14 cellular contexts compared by ENCODE assay signal in the genomic region with DNA sequence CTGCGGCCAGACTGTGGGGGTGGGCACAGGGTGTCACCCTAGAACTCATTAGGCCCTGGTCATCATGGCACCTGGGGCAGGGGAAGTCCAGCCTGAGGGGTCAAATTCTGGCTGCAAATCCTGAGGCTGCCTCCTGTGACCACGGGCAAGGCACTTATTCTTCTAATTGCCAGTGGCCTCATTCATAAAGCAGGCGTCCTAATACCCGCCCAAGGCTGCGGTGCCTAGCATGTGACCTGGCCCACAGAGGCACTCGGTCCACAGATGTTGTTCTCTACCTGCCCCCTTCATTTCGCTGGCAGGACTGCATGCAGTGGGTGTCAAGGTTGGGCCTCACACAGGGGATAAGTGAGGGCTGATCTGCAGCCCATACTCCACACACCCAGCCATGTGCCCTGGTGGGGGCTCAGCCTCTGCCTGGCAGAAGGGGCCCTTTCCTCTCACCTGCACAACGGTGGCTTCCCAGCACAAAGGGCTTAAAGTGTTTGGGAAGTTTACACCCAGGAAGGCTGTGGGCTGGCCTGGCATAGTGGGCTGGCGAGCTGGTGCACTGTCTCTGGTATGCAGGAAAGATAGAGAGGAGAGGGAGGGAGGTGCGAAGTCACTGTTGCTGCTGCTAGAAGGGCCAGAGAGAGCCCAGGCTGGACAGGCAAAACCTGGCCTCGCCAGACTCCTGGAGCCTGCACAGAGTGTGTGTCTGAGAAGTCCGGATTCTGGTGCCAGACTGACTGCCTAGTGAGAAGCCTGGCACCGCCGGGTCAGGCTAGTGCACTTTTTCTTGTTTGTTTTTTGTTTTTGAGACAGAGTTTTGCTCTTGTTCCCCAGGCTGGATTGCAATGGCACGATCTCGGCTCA. TPM values are rescaled to one million over a fixed set of nuclear protein-coding genes. Genes with fewer than 3 reads are reported as not detected.
DNase-seq lines count a peak whose midpoint lies in the region; ATAC-seq and TF ChIP-seq lines count a peak whose summit lies in the region.
"Had no signal": no experiment of that assay in that cellular context is flagged by ENCODE, and none has a peak within 500 bp of the region (broad histone marks: within the 10 kb centered on the region; RNA-seq: fewer than 3 reads in every experiment).

No MANE protein-coding gene starts in this region.

- TF ChIP-seq POLR2A in Peyer's patch (IDR thresholded peaks at IDR 0.05) (peak in 1 of 2 donors; percentile 25), stomach (IDR thresholded peaks at IDR 0.05) (no peak), erythroblast (IDR thresholded peaks at IDR 0.05; ENCODE audit: low read length) (no peak)

- no peak for TF ChIP-seq EP300 in stomach (IDR thresholded peaks at IDR 0.05)

- H3K27me3 ChIP-seq in Peyer's patch (no peaks in the 10 kb centered on the region), heart right ventricle (no peaks in the 10 kb centered on the region), stomach (no peaks in the 10 kb centered on the region)

- H3K4me1 ChIP-seq in Peyer's patch (peaks cover 0 to 60% (median 12%) of the 10 kb centered on the region in 4 donors), heart right ventricle (peaks cover 16 to 68% (median 50%) of the 10 kb centered on the region in 9 donors), stomach (peaks cover 40 to 67% (median 62%) of the 10 kb centered on the region in 4 donors)

- peak in 1 of 6 experiments; percentile 3 for TF ChIP-seq CTCF in Peyer's patch (IDR thresholded peaks at IDR 0.05)
- TF ChIP-seq CTCF in heart right ventricle (IDR thresholded peaks at IDR 0.05) = no peak
- no peak for TF ChIP-seq CTCF in stomach (IDR thresholded peaks at IDR 0.05)

- H3K4me3 ChIP-seq in Peyer's patch (peak overlapping the region in 1 of 4 donors; percentile 25), heart right ventricle (no peak overlapping the region), stomach (peak overlapping the region in 1 of 4 donors; percentile 0)
- H3K4me3 ChIP-seq: GM23338 had no signal

- peak in 1 of 3 donors; percentile 58 for DNase-seq in Peyer's patch
- DNase-seq in heart right ventricle = no peak
- DNase-seq in medulla oblongata (ENCODE audit: extremely low spot score) = peak; percentile 70
- peak; percentile 44 for DNase-seq in stomach
- DNase-seq in activated effector memory CD4-positive, alpha-beta T cell treated with Interleukin-2 at 50 U/mL for 16 hours = no peak
- DNase-seq in NCI-H1105 treated with DMSO at 0.1 percent for 48 hours (lab: John Stamatoyannopoulos, UW) = no peak
- no peak for DNase-seq in erythroblast (lab: John Stamatoyannopoulos, UW)
- DNase-seq: aorta, NCI-H524 treated with DMSO at 0.1 percent for 48 hours, SHP77 treated with DMSO at 0.1 percent for 48 hours had no signal

- H3K27ac ChIP-seq in Peyer's patch (peak overlapping the region in 3 of 4 donors; percentile 94 to 99 (median 95)), heart right ventricle (peak overlapping the region in 7 of 10 donors; percentile 5 to 64 (median 39)), stomach (peak overlapping the region in 4 of 5 donors; percentile 10 to 97 (median 64))
- H3K27ac ChIP-seq: KMS-11, VCaP had no signal

- peak in 3 of 8 donors; percentile 7 to 22 (median 8) for ATAC-seq in heart right ventricle
- ATAC-seq in GM21447 (IDR thresholded peaks at IDR 0.05; ENCODE audit: unreplicated experiment) = no peak

- 61 to 74% methylated on average over 16 of the region's 16 CpGs for whole genome bisulfite sequencing in heart right ventricle, 2 donors
- 37 to 68% (median 42%) methylated on average over 12 to 16 of the region's 16 CpGs for WGBS in stomach, 5 donors

- H3K36me3 ChIP-seq in Peyer's patch (peaks cover 0 to 23% (median 0%) of the 10 kb centered on the region in 3 donors), heart right ventricle (peaks cover 0 to 36% (median 8%) of the 10 kb centered on the region in 9 donors), stomach (peaks cover 20 to 42% (median 39%) of the 10 kb centered on the region in 4 donors)

- intact Hi-C loops in heart right ventricle (cut with DNase I) (no loop called here), stomach (cut with DNase I; ENCODE audit: low total_unique reads) (no loop called here)

- H3K9me3 ChIP-seq in Peyer's patch (no peaks in the 10 kb centered on the region), heart right ventricle (no peaks in the 10 kb centered on the region), stomach (no peaks in the 10 kb centered on the region)

RNA-seq across cellular contexts. Expression of gene MPST, which starts 3.2 kb away (rescaled TPM):
- total RNA-seq in Peyer's patch (100 to 1,000 TPM; 128 to 498 (median 394) TPM), heart right ventricle (10 to 100 TPM; 27.1 to 81.2 (median 42.0) TPM), stomach (1,000 to 10,000 TPM in 1 of 5 donors, 100 to 1,000 TPM in 2, 10 to 100 TPM in 2; 48.3 to 1,943 (median 152) TPM)
- polyA plus RNA-seq in heart right ventricle (100 to 1,000 TPM; 160 to 192 TPM), stomach (100 to 1,000 TPM; 123 to 178 (median 172) TPM)

RNA-seq across cellular contexts. Expression of gene TST, which starts 3.5 kb away (rescaled TPM):
- total RNA-seq in Peyer's patch = 100 to 1,000 TPM in 3 of 4 donors, 10 to 100 TPM in 1; 93.3 to 485 (median 249) TPM
- 10 to 100 TPM; 34.1 to 87.4 (median 44.5) TPM for total RNA-seq in heart right ventricle
- 10 to 100 TPM; 72.5 to 74.8 TPM for polyA plus RNA-seq in heart right ventricle
- 100 to 1,000 TPM in 1 of 5 donors, 10 to 100 TPM in 4; 51.8 to 709 (median 91.4) TPM for total RNA-seq in stomach
- 100 to 1,000 TPM in 2 of 3 donors, 10 to 100 TPM in 1; 87.1 to 377 (median 103) TPM for polyA plus RNA-seq in stomach

RNA-seq across cellular contexts. Expression of gene KCTD17, which starts 28.8 kb away (rescaled TPM):
- 10 to 100 TPM in 3 of 4 donors, 1 to 10 TPM in 1; 9.5 to 30.5 (median 13.5) TPM for total RNA-seq in Peyer's patch
- 10 to 100 TPM in 7 of 10 donors, 1 to 10 TPM in 3; 6.9 to 49.2 (median 13.8) TPM for total RNA-seq in heart right ventricle
- 10 to 100 TPM; 17.6 to 17.8 TPM for polyA plus RNA-seq in heart right ventricle
- 10 to 100 TPM in 2 of 5 donors, 1 to 10 TPM in 3; 1.8 to 82.8 (median 5.9) TPM for total RNA-seq in stomach
- 10 to 100 TPM in 2 of 3 donors, 1 to 10 TPM in 1; 6.3 to 17.6 (median 12.1) TPM for polyA plus RNA-seq in stomach

Comparison
In these comparisons a context has a peak if more than half of its experiments do, and no peak if none do; other contexts are left out.
1. DNase-seq: peak in medulla oblongata (single experiment) and stomach (single experiment); none in heart right ventricle (0 of 2), activated effector memory CD4-positive, alpha-beta T cell treated with Interleukin-2 at 50 U/mL for 16 hours (single experiment), NCI-H1105 treated with DMSO at 0.1 percent for 48 hours (single experiment) and erythroblast (0 of 2).
2. H3K27ac ChIP-seq: peak in every context shown above with its lines; median percentile 95 in Peyer's patch; 64 in stomach; 39 in heart right ventricle.